Comparison of ENCODE assay signal across 22 cellular contexts in the genomic region with DNA sequence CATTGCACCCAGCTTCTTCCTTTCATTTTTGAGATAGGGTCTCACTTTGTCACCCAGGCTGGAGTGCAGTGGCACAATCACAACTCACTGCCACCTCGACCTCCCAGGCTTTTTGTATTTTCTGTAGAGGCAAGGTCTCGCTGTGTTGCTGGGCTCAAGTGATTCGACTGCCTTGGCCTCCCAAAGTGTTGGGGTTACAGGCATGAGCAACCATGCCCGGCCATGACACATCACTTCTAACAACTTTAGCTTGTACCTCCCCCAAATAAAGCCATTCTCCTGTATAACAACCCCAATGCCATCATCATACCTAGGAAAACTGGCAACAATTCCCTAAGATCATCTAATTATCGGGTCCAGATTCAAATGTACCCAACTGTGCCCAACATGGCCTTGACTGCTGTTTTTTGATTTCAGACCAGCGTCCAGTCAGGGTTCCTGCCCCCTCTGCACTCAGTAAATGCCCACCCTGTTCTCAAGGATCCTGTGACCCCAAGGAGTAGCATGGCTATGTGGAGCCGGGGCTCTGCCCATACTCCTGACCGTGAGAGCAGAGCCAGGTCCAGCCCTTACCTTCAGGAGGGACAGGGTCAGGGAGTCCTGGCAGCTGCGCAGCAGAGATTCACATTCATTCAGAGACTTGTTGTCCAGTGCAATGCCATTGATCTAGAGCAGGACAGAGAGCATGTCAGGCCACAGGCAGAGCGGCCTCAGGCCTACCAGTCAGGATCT.
"Had no signal": no experiment of that assay in that cellular context is flagged by ENCODE, and none has a peak within 500 bp of the region (broad histone marks: within the 10 kb centered on the region; RNA-seq: fewer than 3 reads in every experiment).

No MANE protein-coding gene starts in this region.

- H3K27me3 Mint-ChIP-seq: activated naive CD8-positive, alpha-beta T cell treated with anti-CD3 and anti-CD28 coated beads, Interleukin-2, amount 50 U/mL, for 24 hours; dendritic cell treated with granulocyte-macrophage colony-stimulating factor and Interleukin-4, amounts not matched to agents 40 ng/mL and 50 ng/mL, for 4 days; naive thymus-derived CD4-positive, alpha-beta T cell; progenitor cell of endocrine pancreas had no signal

- H3K4me3 Mint-ChIP-seq: activated naive CD8-positive, alpha-beta T cell treated with anti-CD3 and anti-CD28 coated beads, Interleukin-2, amount 50 U/mL, for 24 hours; dendritic cell treated with granulocyte-macrophage colony-stimulating factor and Interleukin-4, amounts not matched to agents 40 ng/mL and 50 ng/mL, for 4 days; immature natural killer cell; naive thymus-derived CD4-positive, alpha-beta T cell; neural progenitor cell had no signal

- ATAC-seq: activated naive CD8-positive, alpha-beta T cell treated with anti-CD3 and anti-CD28 coated beads, Interleukin-2, amount 50 U/mL, for 24 hours; esophagus mucosa; left cardiac atrium; naive thymus-derived CD4-positive, alpha-beta T cell; stimulated activated naive CD8-positive, alpha-beta T cell treated with anti-CD3 and anti-CD28 coated beads, Interleukin-15, Interleukin-2, amounts not matched to agents 100 U/mL and 50 U/mL, for 24 hours; upper lobe of right lung had no signal

- H3K4me1 Mint-ChIP-seq: immature natural killer cell had no signal

- H3K36me3 ChIP-seq: neural progenitor cell had no signal

- H3K27ac ChIP-seq: cardiac muscle cell, hepatocyte, neural progenitor cell, upper lobe of right lung had no signal

- H3K9me3 Mint-ChIP-seq: activated naive CD8-positive, alpha-beta T cell treated with anti-CD3 and anti-CD28 coated beads, Interleukin-2, amount 50 U/mL, for 24 hours; dendritic cell treated with granulocyte-macrophage colony-stimulating factor and Interleukin-4, amounts not matched to agents 40 ng/mL and 50 ng/mL, for 4 days; immature natural killer cell; naive thymus-derived CD4-positive, alpha-beta T cell; neural progenitor cell had no signal

- H3K4me3 ChIP-seq: cardiac muscle cell, hepatocyte, neural progenitor cell, upper lobe of right lung had no signal

- H3K27me3 ChIP-seq: cardiac muscle cell, hepatocyte, neural progenitor cell, upper lobe of right lung had no signal

- DNase-seq: activated CD4-positive, alpha-beta T cell treated with anti-CD3 and anti-CD28 coated beads for 1 hour; activated CD4-positive, alpha-beta T cell treated with anti-CD3 and anti-CD28 coated beads, Interleukin-2, amount 50 U/mL, for 48 hours; activated gamma-delta T cell; activated naive CD4-positive, alpha-beta T cell treated with anti-CD3 and anti-CD28 coated beads, Interleukin-2, amount 50 U/mL, for 16 hours; activated naive CD8-positive, alpha-beta T cell treated with anti-CD3 and anti-CD28 coated beads, Interleukin-2, amount 50 U/mL, for 24 hours; effector CD4-positive, alpha-beta T cell; foreskin melanocyte; glutamatergic neuron; immature natural killer cell; left cardiac atrium; mesendoderm; naive thymus-derived CD4-positive, alpha-beta T cell; stimulated activated CD4-positive, alpha-beta T cell treated with anti-CD3 and anti-CD28 coated beads, Interleukin-4, amount 100 ng/mL, for 1 hour; stimulated activated naive CD8-positive, alpha-beta T cell treated with anti-CD3 and anti-CD28 coated beads, Interleukin-15, Interleukin-2, amounts not matched to agents 100 U/mL and 50 U/mL, for 24 hours; T-helper 1 cell; upper lobe of right lung had no signal

- H3K27ac Mint-ChIP-seq: activated naive CD8-positive, alpha-beta T cell treated with anti-CD3 and anti-CD28 coated beads, Interleukin-2, amount 50 U/mL, for 24 hours; dendritic cell treated with granulocyte-macrophage colony-stimulating factor and Interleukin-4, amounts not matched to agents 40 ng/mL and 50 ng/mL, for 4 days; immature natural killer cell; naive thymus-derived CD4-positive, alpha-beta T cell; progenitor cell of endocrine pancreas had no signal
